Comparison of ENCODE assay signal across 8 cellular contexts in genomic region chr16:85350973-85351372, GRCh38.
DNase-seq lines count a peak whose midpoint lies in the region; ATAC-seq and TF ChIP-seq lines count a peak whose summit lies in the region.

No MANE protein-coding gene starts in this region.

- TF ChIP-seq CTCF in Peyer's patch (IDR thresholded peaks at IDR 0.05): no peak
- TF ChIP-seq CTCF in fibroblast of lung (conservative IDR thresholded peaks at IDR 0.05 in 1 of 2, IDR thresholded peaks at IDR 0.05 in 1 of 2; ENCODE audit: low read depth in 1 of 2, low read length in 2 of 2): no peak
- no peak for TF ChIP-seq CTCF in osteocyte (IDR thresholded peaks at IDR 0.05)
- TF ChIP-seq CTCF in GM23338 (conservative IDR thresholded peaks at IDR 0.05; ENCODE audit: low read depth in 2 of 2): no peak

- H3K36me3 Mint-ChIP-seq in osteocyte (ENCODE audit: unreplicated experiment) (no peaks in the 10 kb centered on the region), GM23338 (ENCODE audit: low read depth) (peaks cover 15% of the 10 kb centered on the region)

- TF ChIP-seq POLR2A in Peyer's patch (IDR thresholded peaks at IDR 0.05): no peak

- no peaks in the 10 kb centered on the region for H3K36me3 ChIP-seq in Peyer's patch
- no peaks in the 10 kb centered on the region for H3K36me3 ChIP-seq in fibroblast of lung (ENCODE audit: control insufficient read depth, insufficient read depth, low read length)
- H3K36me3 ChIP-seq in GM23338 (ENCODE audit: insufficient read depth): no peaks in the 10 kb centered on the region

- DNase-seq in HK-2 (ENCODE audit: unreplicated experiment): peak; percentile 76
- peak; percentile 22 to 89 (median 87) for DNase-seq in Peyer's patch
- DNase-seq in fibroblast of lung (ENCODE audit: low read depth in 2 of 2): peak; percentile 95 to 96
- peak; percentile 98 for DNase-seq in osteocyte (ENCODE audit: extremely low spot score, unreplicated experiment)
- DNase-seq in stimulated activated CD4-positive, alpha-beta T cell treated with anti-CD3 and anti-CD28 coated beads, Interleukin-15, amount 100 ng/mL, for 24 hours: no peak
- no peak for DNase-seq in GM23338 (ENCODE audit: low spot score)
- no peak for DNase-seq in NCI-H526 treated with DMSO at 0.1 percent for 48 hours (lab: John Stamatoyannopoulos, UW)

- no peak overlapping the region for H3K9ac ChIP-seq in fibroblast of lung (ENCODE audit: insufficient read depth, low read length)

- peaks cover 0 to 38% (median 0%) of the 10 kb centered on the region in 4 donors for H3K4me1 ChIP-seq in Peyer's patch
- H3K4me1 ChIP-seq in fibroblast of lung (ENCODE audit: control insufficient read depth, extremely low read depth, insufficient read depth, low read length): peaks cover 6% of the 10 kb centered on the region
- peaks cover 3% of the 10 kb centered on the region for H3K4me1 ChIP-seq in GM23338 (ENCODE audit: insufficient read depth)

- H3K27me3 Mint-ChIP-seq in osteocyte (ENCODE audit: unreplicated experiment) (no peaks in the 10 kb centered on the region), GM23338 (ENCODE audit: insufficient read depth, low read depth, poor library complexity) (peaks cover 9% of the 10 kb centered on the region)

- H3K27me3 ChIP-seq in Peyer's patch (no peaks in the 10 kb centered on the region), fibroblast of lung (ENCODE audit: control insufficient read depth, insufficient read depth, low read length) (no peaks in the 10 kb centered on the region), GM23338 (ENCODE audit: insufficient read depth) (no peaks in the 10 kb centered on the region)

- H3F3A ChIP-seq in GM23338 (replicated peaks; ENCODE audit: low read depth): 0 out of 2 replicates have a peak, but pooled peaks cover 5% of the 10 kb centered on the region

- no peak overlapping the region for H3K4me3 ChIP-seq in Peyer's patch
- H3K4me3 ChIP-seq in fibroblast of lung (replicated peaks in 1 of 4; ENCODE audit: control extremely low read depth in 1 of 4, insufficient read depth in 1 of 4, low read depth in 3 of 4, low read length in 4 of 4): no peak overlapping the region
- H3K4me3 ChIP-seq in GM23338: no peak overlapping the region

- H3K4me1 Mint-ChIP-seq in osteocyte (ENCODE audit: unreplicated experiment) (peaks cover 58% of the 10 kb centered on the region), GM23338 (peaks cover 41% of the 10 kb centered on the region)

- ATAC-seq in GM23338: no peak
- ATAC-seq in activated CD4-positive, CD25-positive, alpha-beta regulatory T cell treated with anti-CD3 and anti-CD28 coated beads, Interleukin-2, amount 50 U/mL, for 24 hours: no peak

- no peaks in the 10 kb centered on the region for H3K79me2 ChIP-seq in fibroblast of lung (ENCODE audit: control insufficient read depth, insufficient read depth, low read length)
- H3K79me2 ChIP-seq in GM23338 (replicated peaks; ENCODE audit: insufficient read depth): no peaks in the 10 kb centered on the region

- peak overlapping the region; percentile 80 for H3K27ac Mint-ChIP-seq in osteocyte (ENCODE audit: unreplicated experiment)
- no peak overlapping the region for H3K27ac Mint-ChIP-seq in GM23338

- H3K9me3 ChIP-seq in Peyer's patch (no peaks in the 10 kb centered on the region), fibroblast of lung (ENCODE audit: control insufficient read depth, insufficient read depth, low read depth, low read length) (no peaks in the 10 kb centered on the region)

- H3K27ac ChIP-seq in Peyer's patch (no peak overlapping the region), fibroblast of lung (ENCODE audit: insufficient read depth, low read length) (no peak overlapping the region), GM23338 (ENCODE audit: low read depth) (no peak overlapping the region)

- H3K4me3 Mint-ChIP-seq in osteocyte (ENCODE audit: unreplicated experiment): no peak overlapping the region
- no peak overlapping the region for H3K4me3 Mint-ChIP-seq in GM23338

- H3K9me2 ChIP-seq in GM23338 (ENCODE audit: insufficient read depth): peaks cover 3% of the 10 kb centered on the region; the same call in 1 of the 2 replicates

- H4K20me1 ChIP-seq in fibroblast of lung (ENCODE audit: control insufficient read depth, extremely low read depth, insufficient read depth, low read length) (no peaks in the 10 kb centered on the region), GM23338 (replicated peaks; ENCODE audit: insufficient read depth) (no peaks in the 10 kb centered on the region; the same call in 1 of the 2 replicates)

- H3K9me3 Mint-ChIP-seq in osteocyte (ENCODE audit: unreplicated experiment) (no peaks in the 10 kb centered on the region), GM23338 (peaks cover 17% of the 10 kb centered on the region)

- H2AFZ ChIP-seq in fibroblast of lung (ENCODE audit: low read length) (no peak overlapping the region), GM23338 (no peak overlapping the region)

- no peak overlapping the region for H3K4me2 ChIP-seq in fibroblast of lung (ENCODE audit: extremely low read depth, insufficient read depth, low read length)
- H3K4me2 ChIP-seq in GM23338: no peak overlapping the region

TF ChIP-seq in GM23338, 12 proteins besides CTCF, POLR2A, EP300 and RAD21 (continues in another document):
- TF ChIP-seq STAT1 (IDR thresholded peaks at IDR 0.05; ENCODE audit: unreplicated experiment) (no peak), ZNF114 (CRISPR knock-in tag; IDR thresholded peaks at IDR 0.05) (no peak), REST (IDR thresholded peaks at IDR 0.05; ENCODE audit: unreplicated experiment) (no peak), CREB1 (CRISPR knock-in tag; IDR thresholded peaks at IDR 0.05; ENCODE audit: low read depth) (no peak), POLR2AphosphoS5 (IDR thresholded peaks at IDR 0.05; ENCODE audit: low read depth) (no peak), EZH2 (IDR thresholded peaks at IDR 0.05; ENCODE audit: low read depth, unreplicated experiment) (no peak), ETS1 (IDR thresholded peaks at IDR 0.05) (no peak), JUNB (IDR thresholded peaks at IDR 0.05; ENCODE audit: unreplicated experiment) (no peak), NANOG (IDR thresholded peaks at IDR 0.05; ENCODE audit: borderline replicate concordance) (no peak), EZH2phosphoT487 (IDR thresholded peaks at IDR 0.05; ENCODE audit: unreplicated experiment) (no peak)

Comparison
In these comparisons a context has a peak if more than half of its experiments do, and no peak if none do; other contexts are left out.
1. DNase-seq: peak in HK-2 (single experiment), Peyer's patch (3 of 3), fibroblast of lung (2 of 2) and osteocyte (single experiment); none in stimulated activated CD4-positive, alpha-beta T cell treated with anti-CD3 and anti-CD28 coated beads, Interleukin-15, amount 100 ng/mL, for 24 hours (single experiment), GM23338 (single experiment) and NCI-H526 treated with DMSO at 0.1 percent for 48 hours (single experiment).